Comparison of ENCODE assay signal across 8 cellular contexts in the genomic region with DNA sequence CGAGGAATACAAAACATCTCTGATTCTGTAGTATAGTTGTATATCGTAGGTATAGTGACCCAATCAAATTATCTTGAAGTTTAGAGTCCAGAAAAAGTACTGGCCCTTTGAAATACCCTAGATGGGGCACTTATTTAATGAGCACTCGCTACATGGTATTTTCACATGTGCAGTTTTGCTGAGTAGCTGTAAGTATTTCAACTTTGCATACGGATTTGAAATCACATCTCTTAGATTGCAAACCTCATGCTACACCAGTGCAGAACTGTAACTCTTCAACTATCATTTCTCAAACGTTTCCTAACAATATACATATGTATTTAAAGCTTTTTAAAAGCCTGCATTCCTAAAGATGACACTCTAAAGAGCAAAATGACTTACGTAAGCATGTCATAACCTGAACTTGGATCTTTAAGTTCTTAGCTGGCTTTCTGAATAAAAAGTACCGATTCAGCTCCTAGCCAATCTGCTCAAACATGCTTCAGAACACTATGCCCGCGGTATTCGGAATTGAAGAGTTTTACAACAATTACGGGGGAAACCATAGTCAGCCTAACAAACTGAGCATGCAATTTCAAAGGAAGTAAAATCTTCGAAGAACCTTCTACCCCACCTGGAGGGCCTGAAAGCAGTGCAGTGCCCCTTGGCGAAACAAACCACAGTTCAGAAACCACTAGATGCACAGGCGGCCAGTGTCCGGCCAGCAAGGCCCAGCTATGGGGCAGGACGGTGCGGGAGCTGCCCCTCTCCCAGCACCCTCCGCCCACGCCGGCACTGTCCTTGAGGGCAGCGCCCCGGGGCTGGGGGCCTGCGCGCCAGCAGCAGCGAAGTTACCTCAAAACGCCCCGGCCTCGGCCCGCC. TPM values are rescaled to one million over a fixed set of nuclear protein-coding genes. Genes with fewer than 3 reads are reported as not detected.
A peak's percentile ranks its signal among the peaks of the same experiment; 100 is the strongest.
DNase-seq lines count a peak whose midpoint lies in the region; ATAC-seq, FAIRE-seq and TF ChIP-seq lines count a peak whose summit lies in the region.

No MANE protein-coding gene starts in this region.

- H3K4me3 Mint-ChIP-seq in activated T-helper 17 cell treated with anti-CD3 and anti-CD28 coated beads, Interleukin-2, amount 50 U/mL, for 72 hours, result no peak overlapping the region

- 3% methylated on average over 29 of the region's 29 CpGs for WGBS in pancreas, 2 donors

- TF ChIP-seq CTCF in pancreas (IDR thresholded peaks at IDR 0.05), result no peak

- peak overlapping the region; percentile 45 for H3K27ac Mint-ChIP-seq in activated T-helper 17 cell treated with anti-CD3 and anti-CD28 coated beads, Interleukin-2, amount 50 U/mL, for 72 hours

- H3K79me2 ChIP-seq in Karpas-422 (ENCODE audit: low read length), result peaks cover 56% of the 10 kb centered on the region

- H3K27me3 ChIP-seq in Karpas-422 (ENCODE audit: low read length) (no peaks in the 10 kb centered on the region), pancreas (no peaks in the 10 kb centered on the region)

- TF ChIP-seq POLR2A in GM12892 (IDR thresholded peaks at IDR 0.05; ENCODE audit: low read depth, low read length), result no peak

- no peak overlapping the region for H2AFZ ChIP-seq in Karpas-422 (ENCODE audit: low read length)

- ATAC-seq in activated T-helper 17 cell treated with anti-CD3 and anti-CD28 coated beads, Interleukin-2, amount 50 U/mL, for 72 hours (replicated peaks), result no peak
- peak; percentile 28 for ATAC-seq in Right ventricle myocardium inferior
- peak; percentile 37 to 55 (median 48) for ATAC-seq in pancreas

- H3K9me2 ChIP-seq in Karpas-422 (replicated peaks; ENCODE audit: insufficient read depth, low read length), result no peaks in the 10 kb centered on the region

- peak overlapping the region; percentile 99 for H3K4me2 ChIP-seq in Karpas-422 (ENCODE audit: low read depth, low read length, poor library complexity, severe bottlenecking)

- no peaks in the 10 kb centered on the region for H3K9me3 Mint-ChIP-seq in activated T-helper 17 cell treated with anti-CD3 and anti-CD28 coated beads, Interleukin-2, amount 50 U/mL, for 72 hours

- peaks cover 30% of the 10 kb centered on the region for H3K4me1 ChIP-seq in Karpas-422 (ENCODE audit: low read length)
- peaks cover 0 to 18% (median 4%) of the 10 kb centered on the region in 3 donors for H3K4me1 ChIP-seq in pancreas

- H3K36me3 ChIP-seq in Karpas-422 (ENCODE audit: insufficient read depth, low read length) (peaks cover 20% of the 10 kb centered on the region; the same call in 1 of the 2 replicates), pancreas (no peaks in the 10 kb centered on the region)

- H3K9me3 ChIP-seq in Karpas-422 (ENCODE audit: low read length) (no peaks in the 10 kb centered on the region), pancreas (no peaks in the 10 kb centered on the region)

- FAIRE-seq in GM12892 (lab: Jason Lieb, UNC) (peak; percentile 58), pancreas (lab: Jason Lieb, UNC) (no peak)

- H3K27me3 Mint-ChIP-seq in activated T-helper 17 cell treated with anti-CD3 and anti-CD28 coated beads, Interleukin-2, amount 50 U/mL, for 72 hours, result peaks cover 20% of the 10 kb centered on the region

- intact Hi-C loops in Right ventricle myocardium inferior (cut with DNase I), result loop anchor here (5.0 kb wide), 1 partner anchor 124 kb away; the partner anchor contains the start of genes CHML and OPN3
- intact Hi-C loops in pancreas (cut with DNase I), result no loop called here

- peaks cover 30% of the 10 kb centered on the region for H3K36me3 Mint-ChIP-seq in activated T-helper 17 cell treated with anti-CD3 and anti-CD28 coated beads, Interleukin-2, amount 50 U/mL, for 72 hours (ENCODE audit: low read depth)

- H3K4me1 Mint-ChIP-seq in activated T-helper 17 cell treated with anti-CD3 and anti-CD28 coated beads, Interleukin-2, amount 50 U/mL, for 72 hours, result peaks cover 5% of the 10 kb centered on the region

- no peaks in the 10 kb centered on the region for H4K20me1 ChIP-seq in Karpas-422 (ENCODE audit: insufficient read depth, low read depth, low read length)

- DNase-seq in GM12892 (ENCODE audit: insufficient read length) (no peak), GOT3 (lab: John Stamatoyannopoulos, UW) (peak; percentile 84), Karpas-422 (peak; percentile 76), Right ventricle myocardium inferior (ENCODE audit: missing footprints) (no peak), pancreas (no peak), HPDE6-E6E7 (ENCODE audit: extremely low spot score) (no peak), GF-D8 (lab: John Stamatoyannopoulos, UW) (no peak)

- H3K27ac ChIP-seq in Karpas-422 (ENCODE audit: low read length), result peak overlapping the region; percentile 31
- peak overlapping the region; percentile 74 to 82 (median 80) for H3K27ac ChIP-seq in pancreas

- H3K9ac ChIP-seq in Karpas-422 (ENCODE audit: low read length), result peak overlapping the region; percentile 87

- H3K4me3 ChIP-seq in Karpas-422 (ENCODE audit: low read length), result peak overlapping the region; percentile 74
- peak overlapping the region; percentile 73 to 92 (median 88) for H3K4me3 ChIP-seq in pancreas

RNA-seq across cellular contexts. Expression of gene FH, which starts 0.9 kb away (rescaled TPM):
- 100 TPM for polyA plus RNA-seq in GM12892 (2012; ENCODE audit: missing spikeins)
- total RNA-seq in Karpas-422 (2014; rRNA removed; shearing (Covaris generic); ENCODE audit: low replicate concordance), result 40.3 and 58.3 TPM in 2 replicates
- total RNA-seq in activated T-helper 17 cell treated with anti-CD3 and anti-CD28 coated beads, Interleukin-2, amount 50 U/mL, for 72 hours, result 10 to 100 TPM; 29.2 to 62.5 TPM
- total RNA-seq in Right ventricle myocardium inferior, result 235 TPM
- total RNA-seq in pancreas, result 10 to 100 TPM; 15.1 to 27.0 (median 23.3) TPM
- 10 to 100 TPM; 20.0 to 33.5 TPM for polyA plus RNA-seq in pancreas

RNA-seq across cellular contexts. Expression of gene KMO, which starts 13.5 kb away (rescaled TPM):
- polyA plus RNA-seq in GM12892 (2012; ENCODE audit: missing spikeins), result 2.7 TPM
- total RNA-seq in Karpas-422 (2014; rRNA removed; shearing (Covaris generic); ENCODE audit: low replicate concordance), result 2.8 and 5.8 TPM in 2 replicates
- under 1 TPM in 1 of 2 donors, not detected in 1; 0.40 TPM for total RNA-seq in activated T-helper 17 cell treated with anti-CD3 and anti-CD28 coated beads, Interleukin-2, amount 50 U/mL, for 72 hours
- total RNA-seq in Right ventricle myocardium inferior, result 0.22 TPM
- under 1 TPM in 4 of 6 donors, not detected in 2; 0.09 to 0.89 (median 0.52) TPM for total RNA-seq in pancreas
- under 1 TPM; 0.04 to 0.26 TPM for polyA plus RNA-seq in pancreas

Comparison
In these comparisons a context has a peak if more than half of its experiments do, and no peak if none do; other contexts are left out.
1. DNase-seq: peak in GOT3 (single experiment) and Karpas-422 (single experiment); none in GM12892 (single experiment), Right ventricle myocardium inferior (single experiment), pancreas (0 of 6), HPDE6-E6E7 (single experiment) and GF-D8 (single experiment).